9 cellular contexts compared by ENCODE assay signal in the genomic region with DNA sequence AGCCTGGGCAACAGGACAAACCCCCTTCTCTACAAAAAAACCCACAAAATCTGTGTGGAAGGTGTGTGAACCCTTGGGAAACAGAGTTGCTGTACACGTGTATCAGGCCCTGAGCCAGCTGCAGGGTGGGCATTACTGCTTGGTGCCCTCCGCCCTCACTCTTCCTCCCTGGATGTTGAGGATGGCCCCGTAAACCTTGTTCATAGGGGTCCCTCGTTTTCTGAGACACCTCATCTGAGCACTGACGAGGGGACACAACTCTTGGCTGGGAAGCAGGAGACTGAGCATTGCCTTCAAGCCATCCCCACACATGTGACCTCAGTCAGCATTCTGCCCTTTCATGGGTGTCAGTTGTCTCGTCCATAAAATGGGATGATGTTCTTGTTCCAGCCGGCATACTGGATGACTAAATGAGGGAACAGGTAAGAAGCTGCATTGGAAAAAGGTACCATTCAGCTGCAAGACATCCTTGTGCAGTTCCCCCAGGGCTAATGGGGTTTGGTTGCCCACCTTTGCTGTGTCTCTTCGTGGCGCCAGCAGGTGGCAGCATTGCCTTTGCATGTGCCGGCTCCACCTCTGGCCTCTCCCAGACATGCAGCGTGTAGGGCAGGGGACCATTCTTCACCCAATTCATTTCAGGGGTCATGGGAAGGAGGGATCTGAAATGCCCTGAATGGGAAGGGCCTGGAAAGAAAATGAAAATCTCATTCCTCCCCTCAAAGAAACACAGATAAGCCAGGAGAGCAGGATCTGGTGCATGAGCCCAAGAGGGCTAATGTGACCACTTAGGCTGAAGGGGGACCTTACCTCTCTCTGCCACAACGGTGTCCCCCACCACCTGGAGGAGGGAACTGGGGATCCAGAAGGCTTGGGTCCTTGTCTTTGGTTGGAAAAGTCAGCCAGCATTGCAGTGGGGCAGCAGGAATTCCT. TPM values are rescaled to one million over a fixed set of nuclear protein-coding genes. Genes with fewer than 3 reads are reported as not detected.
A peak's percentile ranks its signal among the peaks of the same experiment; 100 is the strongest.
DNase-seq lines count a peak whose midpoint lies in the region; ATAC-seq and TF ChIP-seq lines count a peak whose summit lies in the region.
"Had no signal": no experiment of that assay in that cellular context is flagged by ENCODE, and none has a peak within 500 bp of the region (broad histone marks: within the 10 kb centered on the region; RNA-seq: fewer than 3 reads in every experiment).

No MANE protein-coding gene starts in this region.

- CTCF ChIA-PET in RWPE1 (lab: Yijun Ruan, JAX): interaction anchor here (0.7 to 1.7 kb wide), 20 partner anchors 9 to 741 kb away, joined by 3 to 15 read pairs (median 4); no protein-coding TSS in a partner anchor

- peak; percentile 14 for DNase-seq in DMS 273 treated with DMSO at 0.1 percent for 48 hours (lab: John Stamatoyannopoulos, UW)
- DNase-seq in Karpas-422: peak; percentile 91
- DNase-seq in RWPE1 (ENCODE audit: low spot score): peak; percentile 88
- DNase-seq in activated T-helper 2 cell treated with anti-CD3 and anti-CD28 coated beads, Interferon-gamma antibody, Interleukin-2, Interleukin-4, amounts not matched to agents 10 μg/mL and 5 μg/mL and 100 μg/mL, durations not matched to agents 14 hours and 24 hours and 36 hours (ENCODE audit: low spot score): peak; percentile 56
- DNase-seq in foreskin fibroblast: peak; percentile 72 to 90
- peak; percentile 12 for DNase-seq in occipital lobe (lab: John Stamatoyannopoulos, UW)
- DNase-seq in testis: peak; percentile 85

- peaks cover 7% of the 10 kb centered on the region for H3K27me3 Mint-ChIP-seq in activated T-helper 2 cell treated with anti-CD3 and anti-CD28 coated beads, Interferon-gamma antibody, Interleukin-2, Interleukin-4, amounts not matched to agents 10 μg/mL and 5 μg/mL and 100 μg/mL, durations not matched to agents 14 hours and 24 hours and 36 hours (ENCODE audit: low read depth)
- H3K27me3 Mint-ChIP-seq: activated naive CD4-positive, alpha-beta T cell treated with anti-CD3 and anti-CD28 coated beads, Interleukin-2, amount 50 U/mL, for 24 hours had no signal

- H3K4me2 ChIP-seq in Karpas-422 (ENCODE audit: low read depth, low read length, poor library complexity, severe bottlenecking): no peak overlapping the region

- peaks cover 12% of the 10 kb centered on the region for H3K4me1 ChIP-seq in Karpas-422 (ENCODE audit: low read length)
- peaks cover 24% of the 10 kb centered on the region for H3K4me1 ChIP-seq in testis

- WGBS in testis, 2 donors: 35 to 37% methylated on average over 12 of the region's 12 CpGs

- H3K4me3 Mint-ChIP-seq in activated T-helper 2 cell treated with anti-CD3 and anti-CD28 coated beads, Interferon-gamma antibody, Interleukin-2, Interleukin-4, amounts not matched to agents 10 μg/mL and 5 μg/mL and 100 μg/mL, durations not matched to agents 14 hours and 24 hours and 36 hours (ENCODE audit: low read depth): no peak overlapping the region

- no peak overlapping the region for H3K27ac Mint-ChIP-seq in activated T-helper 2 cell treated with anti-CD3 and anti-CD28 coated beads, Interferon-gamma antibody, Interleukin-2, Interleukin-4, amounts not matched to agents 10 μg/mL and 5 μg/mL and 100 μg/mL, durations not matched to agents 14 hours and 24 hours and 36 hours
- H3K27ac Mint-ChIP-seq: activated naive CD4-positive, alpha-beta T cell treated with anti-CD3 and anti-CD28 coated beads, Interleukin-2, amount 50 U/mL, for 24 hours had no signal

- H3K36me3 ChIP-seq in Karpas-422 (ENCODE audit: insufficient read depth, low read length) (no peaks in the 10 kb centered on the region), testis (ENCODE audit: low read depth, missing control alignments) (no peaks in the 10 kb centered on the region)

- H3K4me1 Mint-ChIP-seq in activated T-helper 2 cell treated with anti-CD3 and anti-CD28 coated beads, Interferon-gamma antibody, Interleukin-2, Interleukin-4, amounts not matched to agents 10 μg/mL and 5 μg/mL and 100 μg/mL, durations not matched to agents 14 hours and 24 hours and 36 hours (ENCODE audit: low read depth): peaks cover 18% of the 10 kb centered on the region

- no peaks in the 10 kb centered on the region for H3K27me3 ChIP-seq in Karpas-422 (ENCODE audit: low read length)
- no peaks in the 10 kb centered on the region for H3K27me3 ChIP-seq in testis

- H3K9me2 ChIP-seq in Karpas-422 (replicated peaks; ENCODE audit: insufficient read depth, low read length): no peaks in the 10 kb centered on the region

- no peaks in the 10 kb centered on the region for H3K36me3 Mint-ChIP-seq in activated T-helper 2 cell treated with anti-CD3 and anti-CD28 coated beads, Interferon-gamma antibody, Interleukin-2, Interleukin-4, amounts not matched to agents 10 μg/mL and 5 μg/mL and 100 μg/mL, durations not matched to agents 14 hours and 24 hours and 36 hours (ENCODE audit: low read depth)
- H3K36me3 Mint-ChIP-seq: activated naive CD4-positive, alpha-beta T cell treated with anti-CD3 and anti-CD28 coated beads, Interleukin-2, amount 50 U/mL, for 24 hours had no signal

- TF ChIP-seq POLR2A in testis (IDR thresholded peaks at IDR 0.05): no peak

- no peaks in the 10 kb centered on the region for H3K9me3 Mint-ChIP-seq in activated T-helper 2 cell treated with anti-CD3 and anti-CD28 coated beads, Interferon-gamma antibody, Interleukin-2, Interleukin-4, amounts not matched to agents 10 μg/mL and 5 μg/mL and 100 μg/mL, durations not matched to agents 14 hours and 24 hours and 36 hours
- H3K9me3 Mint-ChIP-seq: activated naive CD4-positive, alpha-beta T cell treated with anti-CD3 and anti-CD28 coated beads, Interleukin-2, amount 50 U/mL, for 24 hours had no signal

- peak; percentile 86 for ATAC-seq in GM21515 (IDR thresholded peaks at IDR 0.05; ENCODE audit: unreplicated experiment)

- TF ChIP-seq CTCF in RWPE1 (conservative IDR thresholded peaks at IDR 0.05; ENCODE audit: low read depth) (peak; percentile 90), foreskin fibroblast (IDR thresholded peaks at IDR 0.05; ENCODE audit: low read depth, low read length) (peak; percentile 89), testis (IDR thresholded peaks at IDR 0.05) (peak; percentile 93 to 94 (median 93))

- no peaks in the 10 kb centered on the region for H3K79me2 ChIP-seq in Karpas-422 (ENCODE audit: low read length)

- H3K4me3 ChIP-seq in Karpas-422 (ENCODE audit: low read length) (no peak overlapping the region), foreskin fibroblast (ENCODE audit: low read depth in 1 of 2, low read length in 2 of 2) (peak overlapping the region in 1 of 2 donors; percentile 8), testis (no peak overlapping the region)

- H4K20me1 ChIP-seq in Karpas-422 (ENCODE audit: insufficient read depth, low read depth, low read length): no peaks in the 10 kb centered on the region

- no peak overlapping the region for H2AFZ ChIP-seq in Karpas-422 (ENCODE audit: low read length)

- intact Hi-C loops in activated T-helper 2 cell treated with anti-CD3 and anti-CD28 coated beads, Interferon-gamma antibody, Interleukin-2, Interleukin-4, amounts not matched to agents 10 μg/mL and 5 μg/mL and 100 μg/mL, durations not matched to agents 14 hours and 24 hours and 36 hours (cut with micrococcal nuclease): loop anchor here (2.0 to 10.0 kb wide), 4 partner anchors 89 to 779 kb away; no protein-coding TSS in a partner anchor
- intact Hi-C loops in testis (cut with DNase I; ENCODE audit: low total_unique reads): no loop called here

- no peak overlapping the region for H3K9ac ChIP-seq in Karpas-422 (ENCODE audit: low read length)

- H3K27ac ChIP-seq in Karpas-422 (ENCODE audit: low read length) (no peak overlapping the region), RWPE1 (peak overlapping the region; percentile 72), testis (peak overlapping the region in 1 of 2 donors; percentile 61)

- H3K9me3 ChIP-seq in Karpas-422 (ENCODE audit: low read length) (no peaks in the 10 kb centered on the region), testis (no peaks in the 10 kb centered on the region)

- POLR2A ChIA-PET in RWPE1 (lab: Yijun Ruan, JAX; ENCODE audit: low non-redundant PET): no interaction called here

RNA-seq across cellular contexts. Expression of gene HAAO, which starts 36.4 kb away (rescaled TPM):
- total RNA-seq in Karpas-422 (2014; rRNA removed; shearing (Covaris generic); ENCODE audit: low replicate concordance): not detected in 2 replicates
- total RNA-seq in activated T-helper 2 cell treated with anti-CD3 and anti-CD28 coated beads, Interferon-gamma antibody, Interleukin-2, Interleukin-4, amounts not matched to agents 10 μg/mL and 5 μg/mL and 100 μg/mL, durations not matched to agents 14 hours and 24 hours and 36 hours: 5.1 and 5.8 TPM in 2 replicates
- total RNA-seq in occipital lobe: 0.62 TPM
- 1 to 10 TPM; 3.2 to 5.3 TPM for total RNA-seq in testis
- polyA plus RNA-seq in testis (ENCODE audit: insufficient read depth, low read depth, low replicate concordance): 6.0 TPM

Comparison
In these comparisons a context has a peak if more than half of its experiments do, and no peak if none do; other contexts are left out.
1. DNase-seq: peak in every context shown above with its lines; median percentile 91 in Karpas-422; 88 in RWPE1; 85 in testis; 81 in foreskin fibroblast; 56 in activated T-helper 2 cell treated with anti-CD3 and anti-CD28 coated beads, Interferon-gamma antibody, Interleukin-2, Interleukin-4, amounts not matched to agents 10 μg/mL and 5 μg/mL and 100 μg/mL, durations not matched to agents 14 hours and 24 hours and 36 hours; 14 in DMS 273 treated with DMSO at 0.1 percent for 48 hours; 12 in occipital lobe.